ENCODE assay signal across 8 cellular contexts in genomic region chr6:37021356-37022129, GRCh38. TPM values are rescaled to one million over a fixed set of nuclear protein-coding genes. Genes with fewer than 3 reads are reported as not detected.
A peak's percentile ranks its signal among the peaks of the same experiment; 100 is the strongest.
DNase-seq lines count a peak whose midpoint lies in the region; ATAC-seq and TF ChIP-seq lines count a peak whose summit lies in the region.

No MANE protein-coding gene starts in this region.

- POLR2A ChIA-PET in activated naive CD8-positive, alpha-beta T cell treated with anti-CD3 and anti-CD28 coated beads, Interleukin-2, amount 10 ng/mL, durations not matched to agents 7 days and 5 days (lab: Charles Lee) = interaction anchor here (0.5 to 16.2 kb wide), 8 partner anchors 20 to 410 kb away, joined by 3 to 372 read pairs (median 10); partner anchors contain the start of genes PIM1 and TMEM217

- H3K4me1 Mint-ChIP-seq in activated naive CD8-positive, alpha-beta T cell treated with anti-CD3 and anti-CD28 coated beads, Interleukin-2, amount 10 ng/mL, durations not matched to agents 7 days and 5 days = peaks cover 78% of the 10 kb centered on the region
- peaks cover 70 to 78% of the 10 kb centered on the region in 2 donors for H3K4me1 Mint-ChIP-seq in natural killer cell treated with Interleukin-12 subunit alpha and Interleukin-12 subunit beta and Interleukin-15 and Interleukin-18, amount 100 ng/mL, for 72 hours (ENCODE audit: low read depth in 2 of 2)
- H3K4me1 Mint-ChIP-seq in glutamatergic neuron (ENCODE audit: low read depth, unreplicated experiment) = peaks cover 8% of the 10 kb centered on the region

- no peak for TF ChIP-seq CTCF in glutamatergic neuron (IDR thresholded peaks at IDR 0.05; ENCODE audit: partially characterized antibody, unreplicated experiment)

- peak; percentile 45 for ATAC-seq in activated naive CD8-positive, alpha-beta T cell treated with anti-CD3 and anti-CD28 coated beads, Interleukin-2, amount 10 ng/mL, durations not matched to agents 7 days and 5 days (ENCODE audit: low read depth)
- peak; percentile 52 to 55 for ATAC-seq in natural killer cell treated with Interleukin-12 subunit alpha and Interleukin-12 subunit beta and Interleukin-15 and Interleukin-18, amount 100 ng/mL, for 72 hours
- ATAC-seq in HG03045 (IDR thresholded peaks at IDR 0.05; ENCODE audit: unreplicated experiment) = no peak

- H3K9me3 Mint-ChIP-seq in activated naive CD8-positive, alpha-beta T cell treated with anti-CD3 and anti-CD28 coated beads, Interleukin-2, amount 10 ng/mL, durations not matched to agents 7 days and 5 days = no peaks in the 10 kb centered on the region
- no peaks in the 10 kb centered on the region for H3K9me3 Mint-ChIP-seq in natural killer cell treated with Interleukin-12 subunit alpha and Interleukin-12 subunit beta and Interleukin-15 and Interleukin-18, amount 100 ng/mL, for 72 hours
- peaks cover 6% of the 10 kb centered on the region for H3K9me3 Mint-ChIP-seq in glutamatergic neuron (ENCODE audit: unreplicated experiment)

- H3K27ac Mint-ChIP-seq in activated naive CD8-positive, alpha-beta T cell treated with anti-CD3 and anti-CD28 coated beads, Interleukin-2, amount 10 ng/mL, durations not matched to agents 7 days and 5 days = peak overlapping the region; percentile 85
- peak overlapping the region; percentile 88 to 94 for H3K27ac Mint-ChIP-seq in natural killer cell treated with Interleukin-12 subunit alpha and Interleukin-12 subunit beta and Interleukin-15 and Interleukin-18, amount 100 ng/mL, for 72 hours
- no peak overlapping the region for H3K27ac Mint-ChIP-seq in glutamatergic neuron (ENCODE audit: unreplicated experiment)

- peaks cover 19% of the 10 kb centered on the region for H3K36me3 Mint-ChIP-seq in activated naive CD8-positive, alpha-beta T cell treated with anti-CD3 and anti-CD28 coated beads, Interleukin-2, amount 10 ng/mL, durations not matched to agents 7 days and 5 days
- no peaks in the 10 kb centered on the region for H3K36me3 Mint-ChIP-seq in natural killer cell treated with Interleukin-12 subunit alpha and Interleukin-12 subunit beta and Interleukin-15 and Interleukin-18, amount 100 ng/mL, for 72 hours
- no peaks in the 10 kb centered on the region for H3K36me3 Mint-ChIP-seq in glutamatergic neuron (ENCODE audit: unreplicated experiment)

- DNase-seq in NK-92 treated with Interleukin-12 subunit alpha and Interleukin-12 subunit beta, amount 100 ng/mL, for 24 hours (lab: John Stamatoyannopoulos, UW) = peak; percentile 80
- DNase-seq in NK-92 (lab: John Stamatoyannopoulos, UW; ENCODE audit: unreplicated experiment) (no peak), SW480 (ENCODE audit: low spot score) (peak; percentile 20), glutamatergic neuron (no peak), NCI-H146 (lab: John Stamatoyannopoulos, UW) (no peak)
- peak; percentile 63 for DNase-seq in activated naive CD8-positive, alpha-beta T cell treated with anti-CD3 and anti-CD28 coated beads, Interleukin-2, amount 10 ng/mL, durations not matched to agents 7 days and 5 days
- DNase-seq in natural killer cell treated with Interleukin-12 subunit alpha and Interleukin-12 subunit beta and Interleukin-15 and Interleukin-18, amount 100 ng/mL, for 72 hours (ENCODE audit: low spot score) = peak; percentile 85

- no peaks in the 10 kb centered on the region for H3K27me3 Mint-ChIP-seq in activated naive CD8-positive, alpha-beta T cell treated with anti-CD3 and anti-CD28 coated beads, Interleukin-2, amount 10 ng/mL, durations not matched to agents 7 days and 5 days
- no peaks in the 10 kb centered on the region for H3K27me3 Mint-ChIP-seq in natural killer cell treated with Interleukin-12 subunit alpha and Interleukin-12 subunit beta and Interleukin-15 and Interleukin-18, amount 100 ng/mL, for 72 hours
- peaks cover 2% of the 10 kb centered on the region for H3K27me3 Mint-ChIP-seq in glutamatergic neuron (ENCODE audit: unreplicated experiment)

- H3K4me3 Mint-ChIP-seq in activated naive CD8-positive, alpha-beta T cell treated with anti-CD3 and anti-CD28 coated beads, Interleukin-2, amount 10 ng/mL, durations not matched to agents 7 days and 5 days = peak overlapping the region; percentile 52
- peak overlapping the region; percentile 68 for H3K4me3 Mint-ChIP-seq in natural killer cell treated with Interleukin-12 subunit alpha and Interleukin-12 subunit beta and Interleukin-15 and Interleukin-18, amount 100 ng/mL, for 72 hours
- H3K4me3 Mint-ChIP-seq in glutamatergic neuron (ENCODE audit: unreplicated experiment) = no peak overlapping the region

RNA-seq across cellular contexts. Expression of gene FGD2, which starts 16.1 kb away (rescaled TPM):
- 10 to 100 TPM in 1 of 2 experiments, 1 to 10 TPM in 1; 9.8 to 12.4 TPM for total RNA-seq in activated naive CD8-positive, alpha-beta T cell treated with anti-CD3 and anti-CD28 coated beads, Interleukin-2, amount 10 ng/mL, durations not matched to agents 7 days and 5 days
- total RNA-seq in natural killer cell treated with Interleukin-12 subunit alpha and Interleukin-12 subunit beta and Interleukin-15 and Interleukin-18, amount 100 ng/mL, for 72 hours = 1 to 10 TPM; 9.1 to 9.3 TPM
- total RNA-seq in glutamatergic neuron (ENCODE audit: unreplicated experiment) = not detected

RNA-seq across cellular contexts. Expression of gene MTCH1, which starts 35.5 kb away (rescaled TPM):
- 100 to 1,000 TPM; 135 to 139 TPM for total RNA-seq in activated naive CD8-positive, alpha-beta T cell treated with anti-CD3 and anti-CD28 coated beads, Interleukin-2, amount 10 ng/mL, durations not matched to agents 7 days and 5 days
- 100 to 1,000 TPM; 118 to 183 TPM for total RNA-seq in natural killer cell treated with Interleukin-12 subunit alpha and Interleukin-12 subunit beta and Interleukin-15 and Interleukin-18, amount 100 ng/mL, for 72 hours
- 179 TPM for total RNA-seq in glutamatergic neuron (ENCODE audit: unreplicated experiment)

Comparison
In these comparisons a context has a peak if more than half of its experiments do, and no peak if none do; other contexts are left out.
1. DNase-seq: peak in NK-92 treated with Interleukin-12 subunit alpha and Interleukin-12 subunit beta, amount 100 ng/mL, for 24 hours (single experiment), SW480 (single experiment), activated naive CD8-positive, alpha-beta T cell treated with anti-CD3 and anti-CD28 coated beads, Interleukin-2, amount 10 ng/mL, durations not matched to agents 7 days and 5 days (single experiment) and natural killer cell treated with Interleukin-12 subunit alpha and Interleukin-12 subunit beta and Interleukin-15 and Interleukin-18, amount 100 ng/mL, for 72 hours (single experiment); none in NK-92 (single experiment), glutamatergic neuron (single experiment) and NCI-H146 (single experiment).
2. RNA of gene FGD2, which starts 16.1 kb away (total RNA-seq): 9.8 to 12.4 TPM in activated naive CD8-positive, alpha-beta T cell treated with anti-CD3 and anti-CD28 coated beads, Interleukin-2, amount 10 ng/mL, durations not matched to agents 7 days and 5 days and 9.1 to 9.3 TPM in natural killer cell treated with Interleukin-12 subunit alpha and Interleukin-12 subunit beta and Interleukin-15 and Interleukin-18, amount 100 ng/mL, for 72 hours; not detected in glutamatergic neuron (single experiment); every median in the first group is over 10 times any median in the second.